In genomic region chr3:188578579-188579363, GRCh38 we compare ENCODE assay signal across 8 cellular contexts.
DNase-seq lines count a peak whose midpoint lies in the region; ATAC-seq and TF ChIP-seq lines count a peak whose summit lies in the region.

No MANE protein-coding gene starts in this region.

- CTCF ChIA-PET in HEK293T (lab: Yijun Ruan, JAX) = no interaction called here

- no peaks in the 10 kb centered on the region for H3K36me3 ChIP-seq in osteoblast (ENCODE audit: insufficient read depth, low read length)

- peak overlapping the region; percentile 76 for H3K27ac ChIP-seq in osteoblast (ENCODE audit: low read depth, low read length)

- H3K4me3 ChIP-seq in epithelial cell of esophagus (ENCODE audit: low read length) (no peak overlapping the region), osteoblast (ENCODE audit: insufficient read depth, low read length) (no peak overlapping the region)

- peaks cover 27% of the 10 kb centered on the region for H3K4me1 ChIP-seq in osteoblast (ENCODE audit: insufficient read depth, low read length)

- POLR2A ChIA-PET in HEK293T (lab: Yijun Ruan, JAX) = no interaction called here

- ATAC-seq in HG03025 (IDR thresholded peaks at IDR 0.05; ENCODE audit: low FRiP score, unreplicated experiment) (no peak), GM21367 (IDR thresholded peaks at IDR 0.05; ENCODE audit: unreplicated experiment) (no peak), GM19395 (IDR thresholded peaks at IDR 0.05; ENCODE audit: unreplicated experiment) (no peak)

- no peaks in the 10 kb centered on the region for H3K9me3 ChIP-seq in osteoblast (ENCODE audit: low read depth, low read length)

- H3K27me3 ChIP-seq in osteoblast (ENCODE audit: insufficient read depth, low read length) = no peaks in the 10 kb centered on the region

- peak overlapping the region; percentile 38 for H3K4me2 ChIP-seq in osteoblast (ENCODE audit: insufficient read depth, low read length)

- H3K79me2 ChIP-seq in osteoblast (ENCODE audit: insufficient read depth, low read length) = peaks cover 11% of the 10 kb centered on the region

- DNase-seq in Ammon's horn (ENCODE audit: low spot score) (peak; percentile 26), NAMALWA (ENCODE audit: low spot score) (peak; percentile 15), epithelial cell of esophagus (ENCODE audit: low read depth) (peak; percentile 72), osteoblast (ENCODE audit: insufficient read length, low spot score, missing footprints) (peak; percentile 46), HEK293T (ENCODE audit: extremely low spot score) (no peak)

- TF ChIP-seq CTCF in epithelial cell of esophagus (IDR thresholded peaks at IDR 0.05; ENCODE audit: insufficient read depth, low read depth, low read length, missing control alignments) (no peak), osteoblast (IDR thresholded peaks at IDR 0.05; ENCODE audit: extremely low read depth, low read depth, low read length) (no peak)

- H2AFZ ChIP-seq in osteoblast (ENCODE audit: low read length) = no peak overlapping the region

- no peaks in the 10 kb centered on the region for H4K20me1 ChIP-seq in osteoblast (ENCODE audit: insufficient read depth, low read length)

TF ChIP-seq in HEK293T, 16 proteins besides CTCF, POLR2A, EP300 and RAD21:
- no peak for TF ChIP-seq ARNT (IDR thresholded peaks at IDR 0.05)
- no peak for TF ChIP-seq SUZ12 (IDR thresholded peaks at IDR 0.05)
- no peak for TF ChIP-seq FOXK2 (IDR thresholded peaks at IDR 0.05)
- no peak for TF ChIP-seq SP1 (IDR thresholded peaks at IDR 0.05)
- TF ChIP-seq CTBP1 (IDR thresholded peaks at IDR 0.05; ENCODE audit: borderline replicate concordance) = no peak
- no peak for TF ChIP-seq LEF1 (IDR thresholded peaks at IDR 0.05; ENCODE audit: borderline replicate concordance)
- no peak for TF ChIP-seq L3MBTL2 (conservative IDR thresholded peaks at IDR 0.05)
- no peak for TF ChIP-seq BHLHE40 (IDR thresholded peaks at IDR 0.05; ENCODE audit: borderline replicate concordance)
- TF ChIP-seq HDGF (IDR thresholded peaks at IDR 0.05; ENCODE audit: borderline replicate concordance) = no peak
- TF ChIP-seq FOXM1 (IDR thresholded peaks at IDR 0.05; ENCODE audit: borderline replicate concordance) = no peak
- TF ChIP-seq NFRKB (IDR thresholded peaks at IDR 0.05) = no peak
- TF ChIP-seq PKNOX1 (IDR thresholded peaks at IDR 0.05) = no peak
- TF ChIP-seq ELF4 (IDR thresholded peaks at IDR 0.05) = no peak
- TF ChIP-seq FOXA1 (IDR thresholded peaks at IDR 0.05) = no peak
- TF ChIP-seq ZNF384 (IDR thresholded peaks at IDR 0.05) = no peak
- no peak for TF ChIP-seq TARDBP (IDR thresholded peaks at IDR 0.05)
